ENCODE assay signal across 21 cellular contexts in genomic region chr9:138071292-138071691, GRCh38.
DNase-seq lines count a peak whose midpoint lies in the region; ATAC-seq, FAIRE-seq and TF ChIP-seq lines count a peak whose summit lies in the region.
"Had no signal": no experiment of that assay in that cellular context is flagged by ENCODE, and none has a peak within 500 bp of the region (broad histone marks: within the 10 kb centered on the region; RNA-seq: fewer than 3 reads in every experiment).

No MANE protein-coding gene starts in this region.

- no peak for TF ChIP-seq POLR2A in H1 (IDR thresholded peaks at IDR 0.05; ENCODE audit: control extremely low read depth in 1 of 2, low read depth in 2 of 2, low read length in 2 of 2)

- H2AFZ ChIP-seq in H1 (ENCODE audit: low read length): no peak overlapping the region

- H3K27ac Mint-ChIP-seq in CD14-positive monocyte: no peak overlapping the region
- H3K27ac Mint-ChIP-seq: CD4-positive, alpha-beta memory T cell; HFFc6 had no signal

- peaks cover 3 to 7% (median 6%) of the 10 kb centered on the region in 3 donors for H3K27me3 Mint-ChIP-seq in CD14-positive monocyte (ENCODE audit: low read depth in 3 of 3)

- no peak overlapping the region for H4K5ac ChIP-seq in H1 (ENCODE audit: insufficient read length, low read depth, low read length)

- H3K23ac ChIP-seq in H1 (ENCODE audit: insufficient read length): no peak overlapping the region

- H2BK15ac ChIP-seq in H1 (ENCODE audit: low read length): peak overlapping the region; percentile 72; the same call in 1 of the 2 replicates

- H3K4me3 ChIP-seq in right atrium auricular region: no peak overlapping the region
- no peak overlapping the region for H3K4me3 ChIP-seq in H1 (ENCODE audit: extremely low read depth in 1 of 4, insufficient read depth in 2 of 4, low read depth in 3 of 4, low read length in 4 of 4)
- H3K4me3 ChIP-seq: A549, GM12878, SJCRH30 had no signal

- H3K4me3 Mint-ChIP-seq in CD14-positive monocyte: no peak overlapping the region
- H3K4me3 Mint-ChIP-seq: CD4-positive, alpha-beta memory T cell; HFFc6 had no signal

- no peak for ATAC-seq in Right ventricle myocardium inferior
- ATAC-seq in sciatic nerve: no peak
- ATAC-seq: A549, GM12878 had no signal

- no peak overlapping the region for H2BK120ac ChIP-seq in H1 (replicated peaks; ENCODE audit: low read depth, low read length)

- H3K9me3 ChIP-seq in right atrium auricular region (no peaks in the 10 kb centered on the region), H1 (ENCODE audit: insufficient read depth in 2 of 2, low read depth in 1 of 2, low read length in 1 of 2) (peaks cover 18 to 71% of the 10 kb centered on the region in 2 experiments; a peak in 3 of 4 replicates)
- H3K9me3 ChIP-seq: A549, SJCRH30 had no signal

- CTCF ChIA-PET in H1 (lab: Charles Lee; ENCODE audit: partially characterized antibody) (no interaction called here), RWPE1 (lab: Yijun Ruan, JAX) (no interaction called here)

- H3K79me1 ChIP-seq in H1 (ENCODE audit: low read depth, low read length): no peaks in the 10 kb centered on the region

- 87% methylated on average over 13 of the region's 14 CpGs; no CpG with 5 or more reads in 1 of the 2 experiments for WGBS in H1 (ENCODE audit: extremely low coverage in 1 of 2, insufficient coverage in 1 of 2, insufficient read length in 1 of 2, insufficient replicate concordance in 2 of 2, low coverage in 1 of 2, low lambda C conversion rate in 2 of 2, missing lambda C conversion rate in 1 of 2), 2 experiments

- H3K4ac ChIP-seq in H1 (replicated peaks; ENCODE audit: insufficient read length, low read depth, low read length): no peak overlapping the region

- no peaks in the 10 kb centered on the region for H3K9me3 Mint-ChIP-seq in CD14-positive monocyte
- H3K9me3 Mint-ChIP-seq: CD4-positive, alpha-beta memory T cell had no signal

- H4K20me1 ChIP-seq in H1 (replicated peaks in 1 of 2; ENCODE audit: control insufficient read depth in 1 of 2, insufficient read depth in 2 of 2, low read length in 2 of 2): no peaks in the 10 kb centered on the region

- H2BK12ac ChIP-seq in H1 (ENCODE audit: low read depth, low read length): no peak overlapping the region

- no peaks in the 10 kb centered on the region for H3K79me2 ChIP-seq in H1 (ENCODE audit: control insufficient read depth in 1 of 2, insufficient read depth in 2 of 2, low read length in 2 of 2)

- H3K27me3 ChIP-seq in right atrium auricular region: no peaks in the 10 kb centered on the region
- H3K27me3 ChIP-seq in H1 (replicated peaks in 1 of 4; ENCODE audit: control insufficient read depth in 3 of 4, extremely low read depth in 1 of 4, insufficient read depth in 3 of 4, low read length in 3 of 4): no peaks in the 10 kb centered on the region; a peak in 1 of 7 replicates

- H4K91ac ChIP-seq in H1 (replicated peaks; ENCODE audit: insufficient read length, low read length): no peak overlapping the region

- no peak for TF ChIP-seq EP300 in H1 (IDR thresholded peaks at IDR 0.05; ENCODE audit: borderline replicate concordance in 1 of 2, low read depth in 2 of 2, low read length in 2 of 2)

- peak overlapping the region; percentile 6; the same call in 1 of the 2 replicates for H4K8ac ChIP-seq in H1 (ENCODE audit: extremely low read depth, insufficient read depth, low read length)

- H3K27ac ChIP-seq in right atrium auricular region (no peak overlapping the region), H1 (ENCODE audit: low read depth, low read length) (no peak overlapping the region), RWPE1 (no peak overlapping the region)
- H3K27ac ChIP-seq: A549, KMS-11, SJCRH30 had no signal

- no peak overlapping the region for H3K4me2 ChIP-seq in H1 (ENCODE audit: insufficient read depth in 1 of 2, low read depth in 2 of 2, low read length in 2 of 2)
- H3K4me2 ChIP-seq: A549, KMS-11 had no signal

- DNase-seq in Right ventricle myocardium inferior (ENCODE audit: missing footprints) (peak; percentile 61), right atrium auricular region (ENCODE audit: low spot score) (no peak), H1 (ENCODE audit: low read depth in 1 of 2, low spot score in 2 of 2) (peak in 1 of 2 experiments; percentile 20), sciatic nerve (ENCODE audit: low spot score) (peak; percentile 21), RWPE1 (ENCODE audit: low spot score) (no peak), CD14-positive monocyte (ENCODE audit: low spot score) (no peak)
- DNase-seq in stimulated activated CD4-positive, alpha-beta T cell treated with anti-CD3 and anti-CD28 coated beads, Interleukin-15, amount 100 ng/mL, for 24 hours: no peak
- DNase-seq: CD4-positive, alpha-beta memory T cell; DMS53; EL; HFFc6; MV-4-11; NCI-H187; NCI-H2107; NCI-H510A; NCI-H774; RPMI8226; SJCRH30 had no signal

- intact Hi-C loops in Right ventricle myocardium inferior (cut with DNase I): no loop called here
- intact Hi-C loops in sciatic nerve (cut with DNase I): no loop called here
- intact Hi-C loops in CD14-positive monocyte (cut with micrococcal nuclease): no loop called here

- H2BK20ac ChIP-seq in H1 (ENCODE audit: low read length): no peak overlapping the region; the same call in 1 of the 2 replicates

- FAIRE-seq in H1 (lab: Jason Lieb, UNC): no peak
- FAIRE-seq: A549, GM12878 had no signal

- H3K4me1 Mint-ChIP-seq in CD14-positive monocyte: no peaks in the 10 kb centered on the region
- H3K4me1 Mint-ChIP-seq: CD4-positive, alpha-beta memory T cell had no signal

- H3K36me3 ChIP-seq in right atrium auricular region (no peaks in the 10 kb centered on the region), H1 (ENCODE audit: control insufficient read depth in 2 of 4, insufficient read depth in 4 of 4, low read length in 3 of 4) (no peaks in the 10 kb centered on the region)
- H3K36me3 ChIP-seq: SJCRH30 had no signal

- H3K36me3 Mint-ChIP-seq in CD14-positive monocyte: no peaks in the 10 kb centered on the region
- H3K36me3 Mint-ChIP-seq: CD4-positive, alpha-beta memory T cell had no signal

- TF ChIP-seq RAD21 in H1 (IDR thresholded peaks at IDR 0.05 in 1 of 2, conservative IDR thresholded peaks at IDR 0.05 in 1 of 2; ENCODE audit: low read depth in 2 of 2, low read length in 2 of 2): no peak

- no peak for TF ChIP-seq CTCF in right atrium auricular region (IDR thresholded peaks at IDR 0.05)
- TF ChIP-seq CTCF in H1 (IDR thresholded peaks at IDR 0.05; ENCODE audit: control extremely low read depth in 1 of 3, insufficient read depth in 1 of 3, low read depth in 1 of 3, low read length in 3 of 3): no peak
- TF ChIP-seq CTCF in RWPE1 (conservative IDR thresholded peaks at IDR 0.05; ENCODE audit: low read depth): no peak
- no peak for TF ChIP-seq CTCF in CD14-positive monocyte (IDR thresholded peaks at IDR 0.05)

- no peak overlapping the region for H2AK5ac ChIP-seq in H1 (ENCODE audit: low read depth, low read length)

- POLR2A ChIA-PET in H1 (lab: Charles Lee; ENCODE audit: partially characterized antibody): no interaction called here
- POLR2A ChIA-PET in RWPE1 (lab: Yijun Ruan, JAX; ENCODE audit: low non-redundant PET): no interaction called here

- no peak overlapping the region for H3K56ac ChIP-seq in H1 (replicated peaks; ENCODE audit: insufficient read length, low read depth, low read length)

- H2BK5ac ChIP-seq in H1 (ENCODE audit: low read depth, low read length): no peak overlapping the region

- H3K23me2 ChIP-seq in H1 (ENCODE audit: low read depth, low read length): no peaks in the 10 kb centered on the region

- H3K9ac ChIP-seq in H1 (replicated peaks in 1 of 4; ENCODE audit: extremely low read depth in 1 of 4, low read depth in 3 of 4, low read length in 3 of 4): no peak overlapping the region
- H3K9ac ChIP-seq: KMS-11 had no signal

- no peak overlapping the region for H3K14ac ChIP-seq in H1 (ENCODE audit: insufficient read length)

- H3K4me1 ChIP-seq in right atrium auricular region (no peaks in the 10 kb centered on the region), H1 (replicated peaks in 1 of 4; ENCODE audit: control insufficient read depth in 3 of 4, insufficient read depth in 4 of 4, low read length in 3 of 4) (peaks cover 0 to 24% (median 9%) of the 10 kb centered on the region in 4 experiments; a peak in 5 of 7 replicates)
- H3K4me1 ChIP-seq: A549, SJCRH30 had no signal

- no peak overlapping the region for H3K18ac ChIP-seq in H1 (ENCODE audit: extremely low read depth, low read length)

TF ChIP-seq in H1, 55 proteins besides CTCF, POLR2A, EP300 and RAD21:
- no peak for TF ChIP-seq CHD2 (IDR thresholded peaks at IDR 0.05; ENCODE audit: low read length)
- TF ChIP-seq KDM5A (IDR thresholded peaks at IDR 0.05; ENCODE audit: low read length): no peak
- no peak for TF ChIP-seq RBBP5 (IDR thresholded peaks at IDR 0.05; ENCODE audit: borderline replicate concordance, low read depth, low read length)
- no peak for TF ChIP-seq TEAD4 (IDR thresholded peaks at IDR 0.05; ENCODE audit: low read depth, low read length)
- no peak for TF ChIP-seq CHD1 (IDR thresholded peaks at IDR 0.05; ENCODE audit: low read depth, low read length)
- no peak for TF ChIP-seq NRF1 (IDR thresholded peaks at IDR 0.05; ENCODE audit: low read depth, low read length)
- no peak for TF ChIP-seq ZNF274 (IDR thresholded peaks at IDR 0.05; ENCODE audit: borderline replicate concordance, extremely low read depth, low read length)
- TF ChIP-seq EZH2 (IDR thresholded peaks at IDR 0.05; ENCODE audit: low read depth, low read length, severe bottlenecking): no peak
- TF ChIP-seq CTBP2 (IDR thresholded peaks at IDR 0.05; ENCODE audit: borderline replicate concordance, insufficient read depth, insufficient read length, low read length): no peak
- no peak for TF ChIP-seq RFX5 (IDR thresholded peaks at IDR 0.05; ENCODE audit: borderline replicate concordance, low read depth, low read length)
- TF ChIP-seq CBX8 (IDR thresholded peaks at IDR 0.05; ENCODE audit: borderline replicate concordance, low read depth, low read length): no peak
- TF ChIP-seq JUN (IDR thresholded peaks at IDR 0.05; ENCODE audit: low read depth, low read length): no peak
- TF ChIP-seq NANOG (IDR thresholded peaks at IDR 0.05; ENCODE audit: insufficient read depth, low read depth, low read length, poor library complexity, severe bottlenecking): no peak
- TF ChIP-seq POLR2AphosphoS5 (IDR thresholded peaks at IDR 0.05; ENCODE audit: low read depth, low read length): no peak
- no peak for TF ChIP-seq KDM4A (IDR thresholded peaks at IDR 0.05; ENCODE audit: low read depth, low read length, severe bottlenecking)

Comparison
In these comparisons a context has a peak if more than half of its experiments do, and no peak if none do; other contexts are left out.
1. DNase-seq: peak in Right ventricle myocardium inferior (single experiment) and sciatic nerve (single experiment); none in right atrium auricular region (single experiment), RWPE1 (single experiment), stimulated activated CD4-positive, alpha-beta T cell treated with anti-CD3 and anti-CD28 coated beads, Interleukin-15, amount 100 ng/mL, for 24 hours (single experiment) and CD14-positive monocyte (single experiment).